15 cellular contexts compared by ENCODE assay signal in genomic region chrX:148659481-148659880, GRCh38.
DNase-seq lines count a peak whose midpoint lies in the region; ATAC-seq and TF ChIP-seq lines count a peak whose summit lies in the region.
"Had no signal": no experiment of that assay in that cellular context is flagged by ENCODE, and none has a peak within 500 bp of the region (broad histone marks: within the 10 kb centered on the region; RNA-seq: fewer than 3 reads in every experiment).

No MANE protein-coding gene starts in this region.

- H3K27ac ChIP-seq in mammary epithelial cell (ENCODE audit: insufficient read depth, low read depth, low read length) = no peak overlapping the region
- H3K27ac ChIP-seq: GM23248 had no signal

- H4K20me1 ChIP-seq in mammary epithelial cell (ENCODE audit: insufficient read depth, low read length) = no peaks in the 10 kb centered on the region

- H3K4me2 ChIP-seq in mammary epithelial cell (ENCODE audit: insufficient read depth, low read depth, low read length) = no peak overlapping the region

- H3K9me3 ChIP-seq in mammary epithelial cell (replicated peaks; ENCODE audit: insufficient read depth, low read length) = no peaks in the 10 kb centered on the region

- H3K4me3 ChIP-seq in mammary epithelial cell (replicated peaks in 1 of 3; ENCODE audit: insufficient read depth in 1 of 3, low read depth in 2 of 3, low read length in 3 of 3) = no peak overlapping the region
- H3K4me3 ChIP-seq: GM23248 had no signal

- no peaks in the 10 kb centered on the region for H3K27me3 ChIP-seq in mammary epithelial cell (ENCODE audit: insufficient read depth, low read length)

- no peak overlapping the region for H2AFZ ChIP-seq in mammary epithelial cell (ENCODE audit: low read depth, low read length)
- H2AFZ ChIP-seq: GM23248 had no signal

- in situ Hi-C loops in mammary epithelial cell (cut with MboI; ENCODE audit: low sequenced_read_pairs in 2 of 2) = no loop called here

- intact Hi-C loops in mammary epithelial cell (cut with micrococcal nuclease) = no loop called here

- no peaks in the 10 kb centered on the region for H3K36me3 ChIP-seq in mammary epithelial cell (ENCODE audit: insufficient read depth, low read length)

- H3K79me2 ChIP-seq in mammary epithelial cell (ENCODE audit: insufficient read depth, low read length) = no peaks in the 10 kb centered on the region

- H3K9ac ChIP-seq in mammary epithelial cell (ENCODE audit: insufficient read depth, low read length) = no peak overlapping the region
- H3K9ac ChIP-seq: GM23248 had no signal

- BruUV-seq in mammary epithelial cell (replicated peaks; lab: Mats Ljungman, UMichigan) = no TSS peak

- CTCF ChIA-PET in mammary epithelial cell (lab: Charles Lee; ENCODE audit: low non-redundant PET) = no interaction called here
- CTCF ChIA-PET in HEK293T (lab: Yijun Ruan, JAX) = no interaction called here

- no peaks in the 10 kb centered on the region for H3K4me1 ChIP-seq in mammary epithelial cell (ENCODE audit: insufficient read depth, low read length)

- DNase-seq in HT1080 (ENCODE audit: low read depth) (peak; percentile 37), OCI-M1 (lab: John Stamatoyannopoulos, UW) (peak; percentile 8), mammary epithelial cell (peak; percentile 23), renal cortical epithelial cell (ENCODE audit: low read depth) (peak; percentile 14), NCI-H1694 (lab: John Stamatoyannopoulos, UW) (no peak), HEK293T (ENCODE audit: extremely low spot score) (no peak)
- DNase-seq: AML-193, DMS79, GM23248, HCEC 1CT, NCI-H1092, NCI-H146, NCI-H524 treated with DMSO at 0.1 percent for 48 hours, SIG-M5 had no signal

- no peak for ATAC-seq in GM19452 (IDR thresholded peaks at IDR 0.05; ENCODE audit: unreplicated experiment)

- TF ChIP-seq CTCF in mammary epithelial cell (conservative IDR thresholded peaks at IDR 0.05 in 1 of 2, IDR thresholded peaks at IDR 0.05 in 1 of 2; ENCODE audit: extremely low read depth in 1 of 2, insufficient read depth in 1 of 2, low read depth in 1 of 2, low read length in 2 of 2) = no peak

- dilution Hi-C loops in mammary epithelial cell (cut with HindIII; ENCODE audit: low sequenced_read_pairs) = no loop called here

- POLR2A ChIA-PET in HEK293T (lab: Yijun Ruan, JAX) = no interaction called here

TF ChIP-seq in HEK293T, 16 proteins besides CTCF, POLR2A, EP300 and RAD21:
- TF ChIP-seq ARNT (IDR thresholded peaks at IDR 0.05) (no peak), HDGF (IDR thresholded peaks at IDR 0.05; ENCODE audit: borderline replicate concordance) (no peak), L3MBTL2 (conservative IDR thresholded peaks at IDR 0.05) (no peak), ELF4 (IDR thresholded peaks at IDR 0.05) (no peak), TARDBP (IDR thresholded peaks at IDR 0.05) (no peak), CTBP1 (IDR thresholded peaks at IDR 0.05; ENCODE audit: borderline replicate concordance) (no peak), SUZ12 (IDR thresholded peaks at IDR 0.05) (no peak), BHLHE40 (IDR thresholded peaks at IDR 0.05; ENCODE audit: borderline replicate concordance) (no peak), FOXK2 (IDR thresholded peaks at IDR 0.05) (no peak), ZNF384 (IDR thresholded peaks at IDR 0.05) (no peak)

Comparison
In these comparisons a context has a peak if more than half of its experiments do, and no peak if none do; other contexts are left out.
1. DNase-seq: peak in HT1080 (single experiment), OCI-M1 (single experiment), mammary epithelial cell (single experiment) and renal cortical epithelial cell (single experiment); none in NCI-H1694 (single experiment) and HEK293T (single experiment).